Comparison of ENCODE assay signal across 15 cellular contexts in genomic region chrX:73581002-73581628, GRCh38. TPM values are rescaled to one million over a fixed set of nuclear protein-coding genes. Genes with fewer than 3 reads are reported as not detected.
DNase-seq lines count a peak whose midpoint lies in the region; ATAC-seq, FAIRE-seq and TF ChIP-seq lines count a peak whose summit lies in the region.
"Had no signal": no experiment of that assay in that cellular context is flagged by ENCODE, and none has a peak within 500 bp of the region (broad histone marks: within the 10 kb centered on the region; RNA-seq: fewer than 3 reads in every experiment).

No MANE protein-coding gene starts in this region.

- no peak for TF ChIP-seq EP300 in GM12878 (IDR thresholded peaks at IDR 0.05; ENCODE audit: borderline replicate concordance in 1 of 2, control insufficient read depth in 1 of 2, low read depth in 2 of 2, low read length in 2 of 2)

- BruUV-seq in GM12878 (replicated peaks; lab: Mats Ljungman, UMichigan) = no TSS peak

- TF ChIP-seq POLR2A in GM12878 (IDR thresholded peaks at IDR 0.05; ENCODE audit: low read depth, low read length) (no peak), erythroblast (IDR thresholded peaks at IDR 0.05; ENCODE audit: low read length) (no peak), spleen (IDR thresholded peaks at IDR 0.05) (no peak)

- H3K4me1 ChIP-seq in GM12878 (ENCODE audit: control insufficient read depth, insufficient read depth, low read length) (no peaks in the 10 kb centered on the region), small intestine (ENCODE audit: control insufficient read depth in 2 of 2, insufficient read depth in 1 of 2, low read depth in 1 of 2, low read length in 1 of 2) (no peaks in the 10 kb centered on the region), spleen (no peaks in the 10 kb centered on the region)

- no peak overlapping the region for H3K9ac ChIP-seq in GM12878 (ENCODE audit: control insufficient read depth, insufficient read depth, low read length)

- H3K27me3 Mint-ChIP-seq in T-helper 1 cell treated with Interleukin-12 subunit alpha and Interleukin-12 subunit beta and Interleukin-4 antibody, amounts not matched to agents 30 μg/mL and 1 μg/mL, for 36 hours (ENCODE audit: low read depth) = no peaks in the 10 kb centered on the region
- no peaks in the 10 kb centered on the region for H3K27me3 Mint-ChIP-seq in CD4-positive, alpha-beta T cell

- no peaks in the 10 kb centered on the region for H3K9me3 Mint-ChIP-seq in T-helper 1 cell treated with Interleukin-12 subunit alpha and Interleukin-12 subunit beta and Interleukin-4 antibody, amounts not matched to agents 30 μg/mL and 1 μg/mL, for 36 hours
- H3K9me3 Mint-ChIP-seq in CD4-positive, alpha-beta T cell = no peaks in the 10 kb centered on the region

- no peak overlapping the region for H3K4me2 ChIP-seq in GM12878 (ENCODE audit: control insufficient read depth, insufficient read depth)

- H3K27me3 ChIP-seq in GM12878 (replicated peaks in 1 of 2; ENCODE audit: control insufficient read depth in 2 of 2, insufficient read depth in 2 of 2, low read length in 1 of 2) (no peaks in the 10 kb centered on the region), small intestine (ENCODE audit: control insufficient read depth in 2 of 2, insufficient read depth in 2 of 2, low read length in 2 of 2) (no peaks in the 10 kb centered on the region), spleen (replicated peaks in 1 of 7) (no peaks in the 10 kb centered on the region)
- no peaks in the 10 kb centered on the region for H3K27me3 ChIP-seq in CD4-positive, alpha-beta T cell (ENCODE audit: control insufficient read depth, insufficient read depth, low read length)

- intact Hi-C loops in GM12878 (cut with micrococcal nuclease; ENCODE audit: unreplicated experiment) (no loop called here), spleen (cut with DNase I; ENCODE audit: low total_unique reads) (no loop called here)
- intact Hi-C loops in CD4-positive, alpha-beta T cell (cut with DNase I, micrococcal nuclease) = no loop called here

- no peak for DNase-seq in T-helper 1 cell
- DNase-seq in GM12878 (ENCODE audit: low read depth, low spot score) = no peak
- DNase-seq in small intestine = peak; percentile 32
- no peak for DNase-seq in erythroblast (lab: John Stamatoyannopoulos, UW)
- no peak for DNase-seq in spleen
- no peak for DNase-seq in CD4-positive, alpha-beta T cell
- DNase-seq: activated CD4-positive, alpha-beta T cell treated with anti-CD3 and anti-CD28 coated beads, Interleukin-2, amount 50 U/mL, for 48 hours; activated gamma-delta T cell treated with Interleukin-2 at 50 U/mL for 16 hours; central memory CD4-positive, alpha-beta T cell; H7; T-helper 2 cell; trophoblast cell had no signal

- no peaks in the 10 kb centered on the region for H3K79me2 ChIP-seq in GM12878 (ENCODE audit: control insufficient read depth, insufficient read depth, low read length)

- FAIRE-seq in GM12878 (lab: Jason Lieb, UNC) (peak; percentile 7), small intestine (lab: Jason Lieb, UNC) (no peak)
- FAIRE-seq: GM19239 had no signal

- H3K36me3 Mint-ChIP-seq in T-helper 1 cell treated with Interleukin-12 subunit alpha and Interleukin-12 subunit beta and Interleukin-4 antibody, amounts not matched to agents 30 μg/mL and 1 μg/mL, for 36 hours (ENCODE audit: low read depth) = no peaks in the 10 kb centered on the region
- H3K36me3 Mint-ChIP-seq in CD4-positive, alpha-beta T cell (ENCODE audit: low read depth) = peaks cover 29% of the 10 kb centered on the region

- SMC1A ChIA-PET in GM12878 (lab: Charles Lee; ENCODE audit: uncharacterized antibody, unreplicated experiment) = interaction anchor here (0.6 to 2.4 kb wide), 3 partner anchors 10 to 19 kb away, joined by 3 to 10 read pairs (median 3); no protein-coding TSS in a partner anchor

- no peak overlapping the region for H2AFZ ChIP-seq in GM12878 (ENCODE audit: control insufficient read depth, low read depth, low read length)

- H3K9me3 ChIP-seq in GM12878 (replicated peaks; ENCODE audit: control insufficient read depth, insufficient read depth, low read length) = no peaks in the 10 kb centered on the region
- no peaks in the 10 kb centered on the region for H3K9me3 ChIP-seq in small intestine (ENCODE audit: control insufficient read depth, low read depth)
- H3K9me3 ChIP-seq in spleen = no peaks in the 10 kb centered on the region
- no peaks in the 10 kb centered on the region for H3K9me3 ChIP-seq in CD4-positive, alpha-beta T cell (ENCODE audit: control insufficient read depth, low read length)

- H3K36me3 ChIP-seq in GM12878 (ENCODE audit: control insufficient read depth in 2 of 2, insufficient read depth in 2 of 2, low read length in 1 of 2) (0 out of 4 replicates have a peak, but pooled peaks cover 0 to 3% of the 10 kb centered on the region in 2 experiments), small intestine (ENCODE audit: control insufficient read depth in 2 of 2, insufficient read depth in 2 of 2, low read length in 2 of 2) (no peaks in the 10 kb centered on the region), spleen (peaks cover 0 to 19% (median 0%) of the 10 kb centered on the region in 6 donors)

- in situ Hi-C loops in GM12878 (cut with MboI) = no loop called here

- H4K20me1 ChIP-seq in GM12878 (ENCODE audit: control insufficient read depth, insufficient read depth) = no peaks in the 10 kb centered on the region

- H3K4me1 Mint-ChIP-seq in T-helper 1 cell treated with Interleukin-12 subunit alpha and Interleukin-12 subunit beta and Interleukin-4 antibody, amounts not matched to agents 30 μg/mL and 1 μg/mL, for 36 hours (ENCODE audit: low read depth) = peaks cover 3% of the 10 kb centered on the region
- H3K4me1 Mint-ChIP-seq in CD4-positive, alpha-beta T cell (ENCODE audit: low read depth) = peaks cover 22% of the 10 kb centered on the region

- RAD21 ChIA-PET in GM12878 (lab: Charles Lee; ENCODE audit: unreplicated experiment) = no interaction called here

- no peak overlapping the region for H3K27ac ChIP-seq in GM12878 (ENCODE audit: control insufficient read depth, insufficient read depth)
- H3K27ac ChIP-seq in small intestine (ENCODE audit: low read depth in 1 of 2, low read length in 1 of 2) = no peak overlapping the region
- no peak overlapping the region for H3K27ac ChIP-seq in spleen
- H3K27ac ChIP-seq in CD4-positive, alpha-beta T cell (ENCODE audit: low read depth, low read length) = no peak overlapping the region

- peak overlapping the region; percentile 7 for H3K27ac Mint-ChIP-seq in T-helper 1 cell treated with Interleukin-12 subunit alpha and Interleukin-12 subunit beta and Interleukin-4 antibody, amounts not matched to agents 30 μg/mL and 1 μg/mL, for 36 hours
- H3K27ac Mint-ChIP-seq in CD4-positive, alpha-beta T cell = no peak overlapping the region

- peak; percentile 60 for ATAC-seq in HG03135 (IDR thresholded peaks at IDR 0.05; ENCODE audit: unreplicated experiment)
- ATAC-seq in GM12878 = no peak
- ATAC-seq in CD4-positive, alpha-beta T cell (ENCODE audit: poor library complexity) = no peak

- no peak overlapping the region for H3K4me3 Mint-ChIP-seq in T-helper 1 cell treated with Interleukin-12 subunit alpha and Interleukin-12 subunit beta and Interleukin-4 antibody, amounts not matched to agents 30 μg/mL and 1 μg/mL, for 36 hours
- no peak overlapping the region for H3K4me3 Mint-ChIP-seq in CD4-positive, alpha-beta T cell

- H3K4me3 ChIP-seq in GM12878 (no peak overlapping the region), small intestine (ENCODE audit: low read depth in 1 of 2, low read length in 2 of 2) (no peak overlapping the region), spleen (no peak overlapping the region)

- TF ChIP-seq RAD21 in GM12878 (IDR thresholded peaks at IDR 0.05; ENCODE audit: insufficient read depth, low read depth, low read length) = no peak

- no peak for TF ChIP-seq CTCF in GM12878 (IDR thresholded peaks at IDR 0.05 in 2 of 3, conservative IDR thresholded peaks at IDR 0.05 in 1 of 3; ENCODE audit: control insufficient read depth in 2 of 3, extremely low read depth in 1 of 3, insufficient read depth in 1 of 3, low read depth in 3 of 3, low read length in 3 of 3)
- TF ChIP-seq CTCF in spleen (IDR thresholded peaks at IDR 0.05 in 8 of 11, conservative IDR thresholded peaks at IDR 0.05 in 3 of 11) = no peak
- no peak for TF ChIP-seq CTCF in CD4-positive, alpha-beta T cell (IDR thresholded peaks at IDR 0.05)

- CTCF ChIA-PET in GM12878 (lab: Yijun Ruan, JAX) = interaction anchor here (1.1 to 1.8 kb wide), 2 partner anchors 8 to 14 kb away, joined by 3 to 5 read pairs; no protein-coding TSS in a partner anchor
- CTCF ChIA-PET in CD4-positive, alpha-beta T cell (lab: Charles Lee) = no interaction called here

- 21% methylated on average over 3 of the region's 3 CpGs for WGBS in GM12878 (ENCODE audit: insufficient coverage, insufficient replicate concordance, low lambda C conversion rate, missing lambda C conversion rate)
- 6 to 24% (median 12%) methylated on average over 3 of the region's 3 CpGs for WGBS in small intestine, 3 donors
- WGBS in spleen, 5 donors = 27 to 54% (median 33%) methylated on average over 3 of the region's 3 CpGs

- POLR2A ChIA-PET in GM12878 (lab: Charles Lee) = interaction anchor here (1.1 to 1.2 kb wide), 2 partner anchors 14 to 15 kb away, joined by 3 to 4 read pairs; no protein-coding TSS in a partner anchor
- POLR2A ChIA-PET in CD4-positive, alpha-beta T cell (lab: Charles Lee) = interaction anchor here (0.8 to 1.0 kb wide), 2 partner anchors 17 to 19 kb away, joined by 3 read pairs; no protein-coding TSS in a partner anchor

TF ChIP-seq in GM12878, 131 proteins besides CTCF, POLR2A, EP300 and RAD21 (continues in another document):
- TF ChIP-seq PAX5 (IDR thresholded peaks at IDR 0.05; ENCODE audit: borderline replicate concordance, low read depth, low read length) (no peak), STAT1 (conservative IDR thresholded peaks at IDR 0.05) (no peak)

RNA-seq across cellular contexts. Expression of gene CHIC1, which starts 18.1 kb away (rescaled TPM):
- total RNA-seq in GM12878 (2013; cell fraction: nucleolus; rRNA removed) = 25.5 and 27.8 TPM in 2 replicates
- 4.3 and 5.2 TPM in 2 replicates for total RNA-seq in GM12878 (2014; rRNA removed)
- 4.4 and 5.0 TPM in 2 replicates for total RNA-seq in GM12878 (2014; rRNA removed; fragmentation: Illumina TruSeq; extraction: Trizol)
- total RNA-seq in GM12878 (2021) = 4.2 and 4.4 TPM in 2 replicates
- 3.5 TPM for polyA plus RNA-seq in GM12878 (2011; ENCODE audit: low read depth)
- polyA plus RNA-seq in GM12878 (2011; rRNA removed) = 7.6 and 13.7 TPM in 2 replicates
- 1.9 and 2.0 TPM in 2 replicates for polyA plus RNA-seq in GM12878 (2011; cell fraction: cytosol; rRNA removed)
- 8.6 and 10.4 TPM in 2 replicates for polyA plus RNA-seq in GM12878 (2011; cell fraction: nucleus; rRNA removed)
- polyA plus RNA-seq in GM12878 (2012) = 3.8 and 5.2 TPM in 2 replicates
- 4.9 and 5.2 TPM in 2 replicates for polyA plus RNA-seq in GM12878 (2014; fragmentation: Illumina TruSeq; extraction: Trizol)
- polyA plus RNA-seq in GM12878 (2014; fragmentation: Nextera tagmentation; extraction: Ambion mirVana) = under 1 TPM; 0.72 to 0.73 TPM
- polyA plus RNA-seq in GM12878 (2014; rRNA removed) = 2.3 and 3.2 TPM in 2 replicates
- polyA plus RNA-seq in GM12878 (2016; fragmentation: Nextera tagmentation; extraction: Ambion mirVana) = 1 to 10 TPM; 1.4 to 2.8 TPM
- polyA minus RNA-seq in GM12878 (2011; rRNA and poly(A)+ RNA removed) = 5.7 and 6.9 TPM in 2 replicates
- 1.5 and 2.6 TPM in 2 replicates for polyA minus RNA-seq in GM12878 (2011; cell fraction: cytosol; rRNA and poly(A)+ RNA removed)
- polyA minus RNA-seq in GM12878 (2011; cell fraction: nucleus; rRNA and poly(A)+ RNA removed) = 6.8 and 9.3 TPM in 2 replicates
- 1 to 10 TPM; 1.1 to 2.2 (median 1.9) TPM for polyA plus RNA-seq in small intestine
- 10 to 100 TPM; 10.3 to 15.7 (median 12.6) TPM for total RNA-seq in spleen
- 1 to 10 TPM; 2.4 to 3.5 (median 2.8) TPM for polyA plus RNA-seq in spleen
- total RNA-seq in CD4-positive, alpha-beta T cell = 1 to 10 TPM; 7.0 to 7.2 TPM
